In genomic region chr10:102046095-102046494, GRCh38 we compare ENCODE assay signal across 26 cellular contexts.
"Had no signal": no experiment of that assay in that cellular context is flagged by ENCODE, and none has a peak within 500 bp of the region (broad histone marks: within the 10 kb centered on the region; RNA-seq: fewer than 3 reads in every experiment).

No MANE protein-coding gene starts in this region.

- H3K9me3 Mint-ChIP-seq: immature natural killer cell, memory B cell, natural killer cell had no signal

- H3K4me3 Mint-ChIP-seq: immature natural killer cell, memory B cell, natural killer cell had no signal

- H3K9me3 ChIP-seq: ovary, psoas muscle, spleen, stomach, thyroid gland had no signal

- H3K27ac Mint-ChIP-seq: memory B cell, natural killer cell had no signal

- H3K36me3 Mint-ChIP-seq: immature natural killer cell, natural killer cell had no signal

- H3K36me3 ChIP-seq: ovary, stomach, thyroid gland had no signal

- FAIRE-seq: frontal cortex, urothelium cell line had no signal

- ATAC-seq: left colon, left ventricle myocardium superior, natural killer cell, psoas muscle, right cardiac atrium had no signal

- H3K27me3 ChIP-seq: dorsolateral prefrontal cortex, ovary, spleen, stomach, thyroid gland had no signal

- DNase-seq: cortex of kidney; dorsolateral prefrontal cortex; effector CD4-positive, alpha-beta T cell; hypothalamus; immature natural killer cell; islet precursor cell; kidney glomerular epithelial cell; left colon; left ventricle myocardium superior; natural killer cell; occipital lobe; ovary; posterior cingulate gyrus; psoas muscle; right cardiac atrium; spleen; stimulated activated CD4-positive, alpha-beta T cell treated with anti-CD3 and anti-CD28 coated beads, Interleukin-4, amount 100 ng/mL, for 4 hours; stimulated activated naive CD4-positive, alpha-beta T cell; stomach; thyroid gland; trophoblast cell had no signal

- H3K27me3 Mint-ChIP-seq: memory B cell had no signal

- H3K27ac ChIP-seq: dorsolateral prefrontal cortex, ovary, psoas muscle, skin epidermis, spleen, stomach, thyroid gland had no signal

- H3K4me3 ChIP-seq: dorsolateral prefrontal cortex, lung, ovary, psoas muscle, skin epidermis, spleen, stomach, thyroid gland had no signal
